Comparison of ENCODE assay signal across 1 cellular context in the genomic region with DNA sequence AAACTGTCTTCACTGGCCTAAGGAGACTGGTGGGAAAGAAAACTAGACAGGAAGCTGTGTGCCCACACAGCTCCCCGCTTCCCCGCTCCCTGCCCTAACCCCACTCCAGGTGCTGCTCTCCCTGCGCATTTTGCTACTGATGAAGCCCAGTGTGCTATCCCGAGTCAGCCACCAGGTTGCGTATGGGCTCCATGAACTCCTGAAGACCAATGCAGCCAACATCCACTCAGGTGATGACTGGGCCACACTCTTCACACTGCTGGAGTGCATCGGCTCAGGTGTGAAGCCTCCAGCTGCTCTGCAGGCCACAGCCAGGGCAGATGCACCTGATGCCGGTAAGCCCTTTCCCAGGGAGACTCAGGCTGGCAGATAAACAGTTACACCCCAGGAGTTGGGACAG.
TF ChIP-seq lines count a peak whose summit lies in the region.

No MANE protein-coding gene starts in this region.

TF ChIP-seq in K562, 482 proteins besides CTCF, POLR2A, EP300 and RAD21:
- TF ChIP-seq ZNF586 (CRISPR knock-in tag; conservative IDR thresholded peaks at IDR 0.05), result no peak
- TF ChIP-seq, protein P1, sequence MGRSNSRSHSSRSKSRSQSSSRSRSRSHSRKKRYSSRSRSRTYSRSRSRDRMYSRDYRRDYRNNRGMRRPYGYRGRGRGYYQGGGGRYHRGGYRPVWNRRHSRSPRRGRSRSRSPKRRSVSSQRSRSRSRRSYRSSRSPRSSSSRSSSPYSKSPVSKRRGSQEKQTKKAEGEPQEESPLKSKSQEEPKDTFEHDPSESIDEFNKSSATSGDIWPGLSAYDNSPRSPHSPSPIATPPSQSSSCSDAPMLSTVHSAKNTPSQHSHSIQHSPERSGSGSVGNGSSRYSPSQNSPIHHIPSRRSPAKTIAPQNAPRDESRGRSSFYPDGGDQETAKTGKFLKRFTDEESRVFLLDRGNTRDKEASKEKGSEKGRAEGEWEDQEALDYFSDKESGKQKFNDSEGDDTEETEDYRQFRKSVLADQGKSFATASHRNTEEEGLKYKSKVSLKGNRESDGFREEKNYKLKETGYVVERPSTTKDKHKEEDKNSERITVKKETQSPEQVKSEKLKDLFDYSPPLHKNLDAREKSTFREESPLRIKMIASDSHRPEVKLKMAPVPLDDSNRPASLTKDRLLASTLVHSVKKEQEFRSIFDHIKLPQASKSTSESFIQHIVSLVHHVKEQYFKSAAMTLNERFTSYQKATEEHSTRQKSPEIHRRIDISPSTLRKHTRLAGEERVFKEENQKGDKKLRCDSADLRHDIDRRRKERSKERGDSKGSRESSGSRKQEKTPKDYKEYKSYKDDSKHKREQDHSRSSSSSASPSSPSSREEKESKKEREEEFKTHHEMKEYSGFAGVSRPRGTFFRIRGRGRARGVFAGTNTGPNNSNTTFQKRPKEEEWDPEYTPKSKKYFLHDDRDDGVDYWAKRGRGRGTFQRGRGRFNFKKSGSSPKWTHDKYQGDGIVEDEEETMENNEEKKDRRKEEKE (IDR thresholded peaks at IDR 0.05; ENCODE audit: borderline replicate concordance in 1 of 2, control insufficient read depth in 1 of 2, low read depth in 2 of 2, low read length in 1 of 2), result no peak
- TF ChIP-seq, protein P2, sequence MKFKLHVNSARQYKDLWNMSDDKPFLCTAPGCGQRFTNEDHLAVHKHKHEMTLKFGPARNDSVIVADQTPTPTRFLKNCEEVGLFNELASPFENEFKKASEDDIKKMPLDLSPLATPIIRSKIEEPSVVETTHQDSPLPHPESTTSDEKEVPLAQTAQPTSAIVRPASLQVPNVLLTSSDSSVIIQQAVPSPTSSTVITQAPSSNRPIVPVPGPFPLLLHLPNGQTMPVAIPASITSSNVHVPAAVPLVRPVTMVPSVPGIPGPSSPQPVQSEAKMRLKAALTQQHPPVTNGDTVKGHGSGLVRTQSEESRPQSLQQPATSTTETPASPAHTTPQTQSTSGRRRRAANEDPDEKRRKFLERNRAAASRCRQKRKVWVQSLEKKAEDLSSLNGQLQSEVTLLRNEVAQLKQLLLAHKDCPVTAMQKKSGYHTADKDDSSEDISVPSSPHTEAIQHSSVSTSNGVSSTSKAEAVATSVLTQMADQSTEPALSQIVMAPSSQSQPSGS (CRISPR knock-in tag; IDR thresholded peaks at IDR 0.05), result no peak
- no peak for TF ChIP-seq MEF2D (tag; conservative IDR thresholded peaks at IDR 0.05; ENCODE audit: low read depth)
- TF ChIP-seq NR1H2 (CRISPR knock-in tag; IDR thresholded peaks at IDR 0.05), result no peak
- no peak for TF ChIP-seq ZNF551 (CRISPR knock-in tag; IDR thresholded peaks at IDR 0.05)
- no peak for TF ChIP-seq MXI1 (IDR thresholded peaks at IDR 0.05; ENCODE audit: low read depth, low read length)
- TF ChIP-seq FOXK2 (conservative IDR thresholded peaks at IDR 0.05 in 1 of 2, IDR thresholded peaks at IDR 0.05 in 1 of 2; ENCODE audit: low read depth in 2 of 2), result no peak
- TF ChIP-seq, protein P3, sequence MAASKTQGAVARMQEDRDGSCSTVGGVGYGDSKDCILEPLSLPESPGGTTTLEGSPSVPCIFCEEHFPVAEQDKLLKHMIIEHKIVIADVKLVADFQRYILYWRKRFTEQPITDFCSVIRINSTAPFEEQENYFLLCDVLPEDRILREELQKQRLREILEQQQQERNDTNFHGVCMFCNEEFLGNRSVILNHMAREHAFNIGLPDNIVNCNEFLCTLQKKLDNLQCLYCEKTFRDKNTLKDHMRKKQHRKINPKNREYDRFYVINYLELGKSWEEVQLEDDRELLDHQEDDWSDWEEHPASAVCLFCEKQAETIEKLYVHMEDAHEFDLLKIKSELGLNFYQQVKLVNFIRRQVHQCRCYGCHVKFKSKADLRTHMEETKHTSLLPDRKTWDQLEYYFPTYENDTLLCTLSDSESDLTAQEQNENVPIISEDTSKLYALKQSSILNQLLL (CRISPR knock-in tag; IDR thresholded peaks at IDR 0.05; ENCODE audit: borderline replicate concordance), result no peak
- TF ChIP-seq RBM17 (IDR thresholded peaks at IDR 0.05; ENCODE audit: borderline replicate concordance, low read depth, low read length), result no peak
- TF ChIP-seq MEF2A (IDR thresholded peaks at IDR 0.05; ENCODE audit: control insufficient read depth, low read depth, low read length), result no peak
- TF ChIP-seq ZNF282 (CRISPR knock-in tag; IDR thresholded peaks at IDR 0.05), result no peak
- TF ChIP-seq, protein P4, sequence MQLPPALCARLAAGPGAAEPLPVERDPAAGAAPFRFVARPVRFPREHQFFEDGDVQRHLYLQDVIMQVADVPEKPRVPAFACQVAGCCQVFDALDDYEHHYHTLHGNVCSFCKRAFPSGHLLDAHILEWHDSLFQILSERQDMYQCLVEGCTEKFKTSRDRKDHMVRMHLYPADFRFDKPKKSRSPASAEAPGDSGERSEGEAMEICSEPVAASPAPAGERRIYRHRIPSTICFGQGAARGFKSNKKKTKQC (CRISPR knock-in tag; IDR thresholded peaks at IDR 0.05), result no peak
- no peak for TF ChIP-seq ZNF280B (CRISPR knock-in tag; IDR thresholded peaks at IDR 0.05)
- TF ChIP-seq ZBTB43 (CRISPR knock-in tag; IDR thresholded peaks at IDR 0.05), result no peak
- TF ChIP-seq, protein P5, sequence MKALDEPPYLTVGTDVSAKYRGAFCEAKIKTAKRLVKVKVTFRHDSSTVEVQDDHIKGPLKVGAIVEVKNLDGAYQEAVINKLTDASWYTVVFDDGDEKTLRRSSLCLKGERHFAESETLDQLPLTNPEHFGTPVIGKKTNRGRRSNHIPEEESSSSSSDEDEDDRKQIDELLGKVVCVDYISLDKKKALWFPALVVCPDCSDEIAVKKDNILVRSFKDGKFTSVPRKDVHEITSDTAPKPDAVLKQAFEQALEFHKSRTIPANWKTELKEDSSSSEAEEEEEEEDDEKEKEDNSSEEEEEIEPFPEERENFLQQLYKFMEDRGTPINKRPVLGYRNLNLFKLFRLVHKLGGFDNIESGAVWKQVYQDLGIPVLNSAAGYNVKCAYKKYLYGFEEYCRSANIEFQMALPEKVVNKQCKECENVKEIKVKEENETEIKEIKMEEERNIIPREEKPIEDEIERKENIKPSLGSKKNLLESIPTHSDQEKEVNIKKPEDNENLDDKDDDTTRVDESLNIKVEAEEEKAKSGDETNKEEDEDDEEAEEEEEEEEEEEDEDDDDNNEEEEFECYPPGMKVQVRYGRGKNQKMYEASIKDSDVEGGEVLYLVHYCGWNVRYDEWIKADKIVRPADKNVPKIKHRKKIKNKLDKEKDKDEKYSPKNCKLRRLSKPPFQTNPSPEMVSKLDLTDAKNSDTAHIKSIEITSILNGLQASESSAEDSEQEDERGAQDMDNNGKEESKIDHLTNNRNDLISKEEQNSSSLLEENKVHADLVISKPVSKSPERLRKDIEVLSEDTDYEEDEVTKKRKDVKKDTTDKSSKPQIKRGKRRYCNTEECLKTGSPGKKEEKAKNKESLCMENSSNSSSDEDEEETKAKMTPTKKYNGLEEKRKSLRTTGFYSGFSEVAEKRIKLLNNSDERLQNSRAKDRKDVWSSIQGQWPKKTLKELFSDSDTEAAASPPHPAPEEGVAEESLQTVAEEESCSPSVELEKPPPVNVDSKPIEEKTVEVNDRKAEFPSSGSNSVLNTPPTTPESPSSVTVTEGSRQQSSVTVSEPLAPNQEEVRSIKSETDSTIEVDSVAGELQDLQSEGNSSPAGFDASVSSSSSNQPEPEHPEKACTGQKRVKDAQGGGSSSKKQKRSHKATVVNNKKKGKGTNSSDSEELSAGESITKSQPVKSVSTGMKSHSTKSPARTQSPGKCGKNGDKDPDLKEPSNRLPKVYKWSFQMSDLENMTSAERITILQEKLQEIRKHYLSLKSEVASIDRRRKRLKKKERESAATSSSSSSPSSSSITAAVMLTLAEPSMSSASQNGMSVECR (CRISPR knock-in tag; IDR thresholded peaks at IDR 0.05), result no peak
- TF ChIP-seq SMARCA4 (IDR thresholded peaks at IDR 0.05), result no peak
- no peak for TF ChIP-seq FIP1L1 (IDR thresholded peaks at IDR 0.05; ENCODE audit: low read depth, low read length, poor library complexity, severe bottlenecking)
- no peak for TF ChIP-seq YBX1 (IDR thresholded peaks at IDR 0.05)
- no peak for TF ChIP-seq NFATC3 (IDR thresholded peaks at IDR 0.05)
